19 cellular contexts compared by ENCODE assay signal in the genomic region with DNA sequence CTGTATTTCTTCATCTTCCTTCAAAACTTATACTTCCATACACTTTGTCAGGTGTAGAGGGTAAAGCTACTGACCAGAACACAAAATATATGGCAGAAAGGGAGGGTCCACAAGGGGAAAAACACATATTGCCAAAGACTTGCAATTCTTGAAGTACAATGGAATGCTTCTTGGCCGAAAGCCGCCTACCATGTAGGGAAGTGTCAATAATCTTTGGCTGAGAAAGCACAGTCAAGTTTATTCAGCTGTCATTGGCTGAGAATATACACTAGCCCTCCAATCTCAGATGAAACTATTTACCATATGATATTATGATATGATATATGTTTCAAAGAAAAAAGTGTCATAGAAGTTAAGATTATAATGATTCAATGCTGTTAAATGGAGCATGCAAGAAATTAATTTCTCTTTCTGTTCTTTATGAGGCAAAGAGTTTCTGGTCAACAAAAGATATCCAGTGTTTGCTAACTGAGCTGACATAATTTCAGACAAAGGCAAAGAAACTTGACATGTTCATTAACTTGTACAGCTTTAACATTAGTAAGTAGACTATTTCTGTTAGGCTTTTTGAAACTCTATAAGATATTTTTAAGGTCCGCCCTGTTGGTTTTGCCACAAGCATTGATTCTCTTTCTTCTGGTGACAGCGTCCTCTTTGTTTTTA.
"Had no signal": no experiment of that assay in that cellular context is flagged by ENCODE, and none has a peak within 500 bp of the region (broad histone marks: within the 10 kb centered on the region; RNA-seq: fewer than 3 reads in every experiment).

No MANE protein-coding gene starts in this region.

- ATAC-seq: activated CD8-positive, alpha-beta T cell treated with anti-CD3 and anti-CD28 coated beads, Interleukin-2, amount 10 ng/mL, durations not matched to agents 7 days and 5 days; activated naive CD4-positive, alpha-beta T cell treated with anti-CD3 and anti-CD28 coated beads, Interleukin-2, amount 50 U/mL, for 72 hours; activated T-cell treated with anti-CD3 and anti-CD28 coated beads, Interleukin-2, amount 50 U/mL, for 4 hours; left ventricle myocardium superior; naive thymus-derived CD8-positive, alpha-beta T cell; stimulated activated memory B cell treated with anti-CD40 and anti-IgM and Interleukin-4, amounts not matched to agents 10 μg/mL and 1 μg/mL and 100 μg/mL, for 72 hours had no signal

- H3K4me3 ChIP-seq: adrenal gland, dorsolateral prefrontal cortex, sigmoid colon, spleen had no signal

- H3K4me2 ChIP-seq: SK-N-SH had no signal

- H3K36me3 ChIP-seq: adrenal gland, sigmoid colon, spleen had no signal

- DNase-seq: activated B cell treated with CpG ODN at 0.5 μM for 24 hours; activated CD4-positive, alpha-beta T cell treated with anti-CD3 and anti-CD28 coated beads, Interleukin-2, amount 10 ng/mL, durations not matched to agents 24 days and 14 days; activated CD8-positive, alpha-beta T cell treated with anti-CD3 and anti-CD28 coated beads, Interleukin-2, amount 10 ng/mL, durations not matched to agents 7 days and 5 days; activated effector memory CD4-positive, alpha-beta T cell treated with anti-CD3 and anti-CD28 coated beads, Interleukin-2, amount 50 U/mL, for 16 hours; activated T-cell treated with anti-CD3 and anti-CD28 coated beads, Interleukin-2, amount 50 U/mL, for 4 hours; adrenal gland; caudate nucleus; dorsolateral prefrontal cortex; foreskin melanocyte; left ventricle myocardium superior; naive thymus-derived CD8-positive, alpha-beta T cell; sigmoid colon; SK-N-SH; spleen; stimulated activated CD4-positive, alpha-beta T cell treated with anti-CD3 and anti-CD28 coated beads, Interleukin-4, amount 100 ng/mL, for 4 hours had no signal

- FAIRE-seq: astrocyte, colon had no signal

- H3K27me3 ChIP-seq: adrenal gland, dorsolateral prefrontal cortex, sigmoid colon, spleen had no signal

- H3K9me3 ChIP-seq: adrenal gland, sigmoid colon, SK-N-SH, spleen had no signal

- H3K9ac ChIP-seq: SK-N-SH had no signal

- H3K27ac ChIP-seq: adrenal gland, dorsolateral prefrontal cortex, sigmoid colon, spleen had no signal
